ENCODE assay signal across 16 cellular contexts in the genomic region with DNA sequence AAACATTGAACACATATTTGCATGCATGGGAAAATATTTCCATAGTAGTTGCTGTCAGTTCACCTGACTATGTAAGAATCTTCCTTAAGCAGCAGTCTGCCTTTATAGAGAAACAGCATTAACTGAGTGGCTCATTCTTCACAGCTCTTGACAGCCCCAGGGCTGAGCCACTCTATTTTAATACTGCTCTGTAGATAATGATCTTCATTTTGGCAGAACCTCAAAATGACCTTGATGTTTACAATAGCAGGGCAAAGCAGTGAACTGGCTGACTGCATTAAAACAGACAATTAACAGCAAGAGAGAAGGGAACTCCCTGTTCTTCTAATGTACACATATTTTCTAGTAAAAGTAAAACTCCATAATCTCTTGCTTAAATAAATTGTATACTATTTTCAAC.
DNase-seq lines count a peak whose midpoint lies in the region; ATAC-seq and TF ChIP-seq lines count a peak whose summit lies in the region.
"Had no signal": no experiment of that assay in that cellular context is flagged by ENCODE, and none has a peak within 500 bp of the region (broad histone marks: within the 10 kb centered on the region; RNA-seq: fewer than 3 reads in every experiment).

No MANE protein-coding gene starts in this region.

- H3K4me2 ChIP-seq in mammary epithelial cell (ENCODE audit: insufficient read depth, low read depth, low read length) = no peak overlapping the region
- H3K4me2 ChIP-seq: KMS-11 had no signal

- no peaks in the 10 kb centered on the region for H3K27me3 Mint-ChIP-seq in Caco-2 (ENCODE audit: insufficient read depth, unreplicated experiment)

- DNase-seq in A673 (ENCODE audit: low spot score) (peak; percentile 48), NCI-H128 (lab: John Stamatoyannopoulos, UW; ENCODE audit: unreplicated experiment) (peak; percentile 56), NCI-H2227 treated with DMSO at 0.1 percent for 48 hours (lab: John Stamatoyannopoulos, UW) (peak; percentile 88), mammary epithelial cell (peak; percentile 0), erythroblast (lab: John Stamatoyannopoulos, UW) (no peak), Caco-2 (no peak), lower lobe of right lung (no peak)
- DNase-seq: activated CD4-positive, CD25-positive, alpha-beta regulatory T cell; activated naive CD4-positive, alpha-beta T cell treated with Interleukin-2 at 50 U/mL for 16 hours; body of pancreas; effector CD8-positive, alpha-beta T cell; H7; posterior cingulate gyrus; stimulated activated CD4-positive, alpha-beta T cell treated with anti-CD3 and anti-CD28 coated beads, Interleukin-15, amount 100 ng/mL, for 24 hours had no signal

- H3K9me3 ChIP-seq in A673 (ENCODE audit: low read depth, low read length, poor library complexity, severe bottlenecking) (peaks cover 22% of the 10 kb centered on the region), mammary epithelial cell (replicated peaks; ENCODE audit: insufficient read depth, low read length) (peaks cover 3% of the 10 kb centered on the region), Caco-2 (peaks cover 21% of the 10 kb centered on the region; the same call in 1 of the 2 replicates), lower lobe of right lung (peaks cover 26% of the 10 kb centered on the region)

- H3K27me3 ChIP-seq in A673 (replicated peaks; ENCODE audit: insufficient read depth, low read depth, low read length, poor library complexity) (no peaks in the 10 kb centered on the region), mammary epithelial cell (ENCODE audit: insufficient read depth, low read length) (no peaks in the 10 kb centered on the region), Caco-2 (replicated peaks; ENCODE audit: control insufficient read depth, insufficient read depth, low read length) (no peaks in the 10 kb centered on the region), lower lobe of right lung (ENCODE audit: low read depth) (no peaks in the 10 kb centered on the region)
- H3K27me3 ChIP-seq: body of pancreas had no signal

- no peak for TF ChIP-seq POLR2A in erythroblast (IDR thresholded peaks at IDR 0.05; ENCODE audit: low read length)

- in situ Hi-C loops in mammary epithelial cell (cut with MboI; ENCODE audit: low sequenced_read_pairs in 2 of 2) = no loop called here

- dilution Hi-C loops in mammary epithelial cell (cut with HindIII; ENCODE audit: low sequenced_read_pairs) = no loop called here

- CTCF ChIA-PET in A673 (lab: Charles Lee) = no interaction called here
- CTCF ChIA-PET in mammary epithelial cell (lab: Charles Lee; ENCODE audit: low non-redundant PET) = no interaction called here
- CTCF ChIA-PET in Caco-2 (lab: Charles Lee) = no interaction called here

- TF ChIP-seq CTCF in A673 (conservative IDR thresholded peaks at IDR 0.05; ENCODE audit: low read depth, low read length) = no peak
- no peak for TF ChIP-seq CTCF in mammary epithelial cell (conservative IDR thresholded peaks at IDR 0.05 in 1 of 2, IDR thresholded peaks at IDR 0.05 in 1 of 2; ENCODE audit: extremely low read depth in 1 of 2, insufficient read depth in 1 of 2, low read depth in 1 of 2, low read length in 2 of 2)
- no peak for TF ChIP-seq CTCF in Caco-2 (IDR thresholded peaks at IDR 0.05; ENCODE audit: insufficient read depth in 1 of 2, low read depth in 1 of 2, low read length in 1 of 2, severe bottlenecking in 1 of 2, unreplicated experiment in 1 of 2)
- TF ChIP-seq CTCF in lower lobe of right lung (IDR thresholded peaks at IDR 0.05) = no peak

- H3K4me3 Mint-ChIP-seq in Caco-2 (ENCODE audit: unreplicated experiment) = no peak overlapping the region

- H4K20me1 ChIP-seq in mammary epithelial cell (ENCODE audit: insufficient read depth, low read length) = no peaks in the 10 kb centered on the region

- no peaks in the 10 kb centered on the region for H3K4me1 Mint-ChIP-seq in Caco-2 (ENCODE audit: low read depth, unreplicated experiment)

- ATAC-seq in HG03039 (IDR thresholded peaks at IDR 0.05; ENCODE audit: unreplicated experiment) = no peak
- ATAC-seq in lower lobe of right lung = no peak
- ATAC-seq: body of pancreas had no signal

- H3K36me3 ChIP-seq in A673 (ENCODE audit: insufficient read depth, low read length, poor library complexity, severe bottlenecking) = no peaks in the 10 kb centered on the region
- H3K36me3 ChIP-seq in mammary epithelial cell (ENCODE audit: insufficient read depth, low read length) = no peaks in the 10 kb centered on the region
- no peaks in the 10 kb centered on the region for H3K36me3 ChIP-seq in Caco-2 (ENCODE audit: control insufficient read depth, insufficient read depth, low read length)
- H3K36me3 ChIP-seq in lower lobe of right lung = no peaks in the 10 kb centered on the region

- H3K27ac Mint-ChIP-seq in Caco-2 (ENCODE audit: unreplicated experiment) = no peak overlapping the region

- H3K4me3 ChIP-seq in A673 (ENCODE audit: low read depth, low read length, poor library complexity, severe bottlenecking) = no peak overlapping the region
- no peak overlapping the region for H3K4me3 ChIP-seq in mammary epithelial cell (replicated peaks in 1 of 3; ENCODE audit: insufficient read depth in 1 of 3, low read depth in 2 of 3, low read length in 3 of 3)
- H3K4me3 ChIP-seq in Caco-2 (ENCODE audit: low read depth, low read length) = no peak overlapping the region
- H3K4me3 ChIP-seq in lower lobe of right lung = no peak overlapping the region
- H3K4me3 ChIP-seq: body of pancreas had no signal

- H3K4me1 ChIP-seq in A673 (ENCODE audit: insufficient read depth, low read length, poor library complexity, severe bottlenecking) (no peaks in the 10 kb centered on the region), mammary epithelial cell (ENCODE audit: insufficient read depth, low read length) (no peaks in the 10 kb centered on the region), Caco-2 (no peaks in the 10 kb centered on the region), lower lobe of right lung (no peaks in the 10 kb centered on the region)
- H3K4me1 ChIP-seq: body of pancreas had no signal

- H2AFZ ChIP-seq in mammary epithelial cell (ENCODE audit: low read depth, low read length) = no peak overlapping the region

- H3K36me3 Mint-ChIP-seq in Caco-2 (ENCODE audit: insufficient read depth, unreplicated experiment) = no peaks in the 10 kb centered on the region

- intact Hi-C loops in A673 (cut with micrococcal nuclease; ENCODE audit: unreplicated experiment) (no loop called here), mammary epithelial cell (cut with micrococcal nuclease) (no loop called here), Caco-2 (cut with micrococcal nuclease; ENCODE audit: unreplicated experiment) (no loop called here), lower lobe of right lung (cut with DNase I) (no loop called here)

- peaks cover 54% of the 10 kb centered on the region for H3K9me3 Mint-ChIP-seq in Caco-2 (ENCODE audit: unreplicated experiment)

- H3K79me2 ChIP-seq in mammary epithelial cell (ENCODE audit: insufficient read depth, low read length) = no peaks in the 10 kb centered on the region

- BruUV-seq in A673 (replicated peaks; lab: Mats Ljungman, UMichigan) (no TSS peak), mammary epithelial cell (replicated peaks; lab: Mats Ljungman, UMichigan) (no TSS peak), Caco-2 (replicated peaks; lab: Mats Ljungman, UMichigan) (no TSS peak)

- no peak overlapping the region for H3K9ac ChIP-seq in mammary epithelial cell (ENCODE audit: insufficient read depth, low read length)
- H3K9ac ChIP-seq: KMS-11 had no signal

- POLR2A ChIA-PET in A673 (lab: Charles Lee; ENCODE audit: low non-redundant PET) = no interaction called here
- POLR2A ChIA-PET in Caco-2 (lab: Charles Lee) = no interaction called here

- H3K27ac ChIP-seq in A673 (ENCODE audit: low read depth, low read length, poor library complexity, severe bottlenecking) = no peak overlapping the region
- H3K27ac ChIP-seq in mammary epithelial cell (ENCODE audit: insufficient read depth, low read depth, low read length) = no peak overlapping the region
- no peak overlapping the region for H3K27ac ChIP-seq in lower lobe of right lung
- H3K27ac ChIP-seq: body of pancreas, KMS-11 had no signal

Comparison
In these comparisons a context has a peak if more than half of its experiments do, and no peak if none do; other contexts are left out.
1. DNase-seq: peak in A673 (single experiment), NCI-H128 (single experiment), NCI-H2227 treated with DMSO at 0.1 percent for 48 hours (single experiment) and mammary epithelial cell (single experiment); none in erythroblast (0 of 2), Caco-2 (0 of 2) and lower lobe of right lung (single experiment).